Comparison of ENCODE assay signal across 11 cellular contexts in genomic region chr13:66312312-66313087, GRCh38.
A peak's percentile ranks its signal among the peaks of the same experiment; 100 is the strongest.
DNase-seq lines count a peak whose midpoint lies in the region; ATAC-seq, FAIRE-seq and TF ChIP-seq lines count a peak whose summit lies in the region.
"Had no signal": no experiment of that assay in that cellular context is flagged by ENCODE, and none has a peak within 500 bp of the region (broad histone marks: within the 10 kb centered on the region; RNA-seq: fewer than 3 reads in every experiment).

No MANE protein-coding gene starts in this region.

- TF ChIP-seq CTCF in mammary epithelial cell (conservative IDR thresholded peaks at IDR 0.05 in 1 of 2, IDR thresholded peaks at IDR 0.05 in 1 of 2; ENCODE audit: extremely low read depth in 1 of 2, insufficient read depth in 1 of 2, low read depth in 1 of 2, low read length in 2 of 2) (no peak), upper lobe of right lung (IDR thresholded peaks at IDR 0.05) (no peak), D721Med (IDR thresholded peaks at IDR 0.05; ENCODE audit: insufficient read depth, missing control alignments) (no peak)

- CTCF ChIA-PET in mammary epithelial cell (lab: Charles Lee; ENCODE audit: low non-redundant PET) = no interaction called here

- FAIRE-seq in D721Med (lab: Jason Lieb, UNC) = no peak

- H3K4me2 ChIP-seq in mammary epithelial cell (ENCODE audit: insufficient read depth, low read depth, low read length) = no peak overlapping the region

- no peak overlapping the region for H3K4me3 ChIP-seq in mammary epithelial cell (replicated peaks in 1 of 3; ENCODE audit: insufficient read depth in 1 of 3, low read depth in 2 of 3, low read length in 3 of 3)
- H3K4me3 ChIP-seq in upper lobe of right lung = no peak overlapping the region
- H3K4me3 ChIP-seq: cardiac muscle cell had no signal

- intact Hi-C loops in mammary epithelial cell (cut with micrococcal nuclease) (no loop called here), upper lobe of right lung (cut with DNase I) (no loop called here)

- no peaks in the 10 kb centered on the region for H3K79me2 ChIP-seq in mammary epithelial cell (ENCODE audit: insufficient read depth, low read length)

- in situ Hi-C loops in T47D (cut with HindIII; ENCODE audit: low pct_unique_long_range_greater_than_20kb, low sequenced_read_pairs) = no loop called here
- in situ Hi-C loops in mammary epithelial cell (cut with MboI; ENCODE audit: low sequenced_read_pairs in 2 of 2) = no loop called here

- BruUV-seq in mammary epithelial cell (replicated peaks; lab: Mats Ljungman, UMichigan) = no TSS peak

- H4K20me1 ChIP-seq in mammary epithelial cell (ENCODE audit: insufficient read depth, low read length) = no peaks in the 10 kb centered on the region

- H3K36me3 ChIP-seq in mammary epithelial cell (ENCODE audit: insufficient read depth, low read length) (no peaks in the 10 kb centered on the region), upper lobe of right lung (no peaks in the 10 kb centered on the region)
- H3K36me3 ChIP-seq: cardiac muscle cell had no signal

- WGBS in mammary epithelial cell (ENCODE audit: low coverage, missing lambda C conversion rate) = 64% methylated on average over 10 of the region's 10 CpGs

- no peaks in the 10 kb centered on the region for H3K27me3 ChIP-seq in mammary epithelial cell (ENCODE audit: insufficient read depth, low read length)
- no peaks in the 10 kb centered on the region for H3K27me3 ChIP-seq in upper lobe of right lung
- H3K27me3 ChIP-seq: cardiac muscle cell had no signal

- H3K9me3 ChIP-seq in mammary epithelial cell (replicated peaks; ENCODE audit: insufficient read depth, low read length) (no peaks in the 10 kb centered on the region), upper lobe of right lung (no peaks in the 10 kb centered on the region)

- H3K27ac ChIP-seq in mammary epithelial cell (ENCODE audit: insufficient read depth, low read depth, low read length) (no peak overlapping the region), upper lobe of right lung (no peak overlapping the region)
- H3K27ac ChIP-seq: cardiac muscle cell had no signal

- ATAC-seq in upper lobe of right lung (peak; percentile 17), HG02571 (IDR thresholded peaks at IDR 0.05; ENCODE audit: unreplicated experiment) (no peak)

- dilution Hi-C loops in mammary epithelial cell (cut with HindIII; ENCODE audit: low sequenced_read_pairs) = no loop called here

- no peaks in the 10 kb centered on the region for H3K4me1 ChIP-seq in mammary epithelial cell (ENCODE audit: insufficient read depth, low read length)
- H3K4me1 ChIP-seq in upper lobe of right lung = no peaks in the 10 kb centered on the region

- H2AFZ ChIP-seq in mammary epithelial cell (ENCODE audit: low read depth, low read length) = no peak overlapping the region

- DNase-seq in T47D (ENCODE audit: low read depth in 1 of 2, low spot score in 1 of 2) (peak; percentile 1 to 86), mammary epithelial cell (no peak), SHP77 (lab: John Stamatoyannopoulos, UW) (peak; percentile 59 to 63), hepatic stellate cell (ENCODE audit: low spot score) (peak; percentile 28), upper lobe of right lung (no peak), D721Med (ENCODE audit: insufficient read length, low spot score) (no peak)
- no peak for DNase-seq in activated CD4-positive, alpha-beta T cell treated with anti-CD3 and anti-CD28 coated beads, Interleukin-2, amount 50 U/mL, for 1 hour
- DNase-seq: activated CD8-positive, alpha-beta memory T cell treated with anti-CD3 and anti-CD28 coated beads for 24 hours; SW 1271 had no signal

- no peak overlapping the region for H3K9ac ChIP-seq in mammary epithelial cell (ENCODE audit: insufficient read depth, low read length)

Comparison
In these comparisons a context has a peak if more than half of its experiments do, and no peak if none do; other contexts are left out.
1. DNase-seq: peak in T47D (2 of 2), SHP77 (2 of 2) and hepatic stellate cell (single experiment); none in mammary epithelial cell (single experiment), upper lobe of right lung (single experiment), activated CD4-positive, alpha-beta T cell treated with anti-CD3 and anti-CD28 coated beads, Interleukin-2, amount 50 U/mL, for 1 hour (single experiment) and D721Med (single experiment).